1 cellular context compared by ENCODE assay signal in genomic region chr10:31759124-31759798, GRCh38.
TF ChIP-seq lines count a peak whose summit lies in the region.

No MANE protein-coding gene starts in this region.

TF ChIP-seq in HepG2, 621 proteins besides CTCF, POLR2A, EP300 and RAD21 (continued from another document and continues in another):
- TF ChIP-seq HNF4G (IDR thresholded peaks at IDR 0.05; ENCODE audit: borderline replicate concordance, low read depth, low read length) (peak; percentile 52; the same call in 1 of the 2 replicates), HNF4G (CRISPR knock-in tag; IDR thresholded peaks at IDR 0.05; ENCODE audit: borderline replicate concordance, low read depth) (peak; percentile 61; the same call in 1 of the 2 replicates), ZNF563 (CRISPR knock-in tag; IDR thresholded peaks at IDR 0.05) (no peak), ZNF460 (CRISPR knock-in tag; IDR thresholded peaks at IDR 0.05; ENCODE audit: borderline replicate concordance) (no peak), DPF2 (CRISPR knock-in tag; IDR thresholded peaks at IDR 0.05; ENCODE audit: borderline replicate concordance, low read depth) (no peak), ZFP36 (IDR thresholded peaks at IDR 0.05; ENCODE audit: borderline replicate concordance, low read depth, low read length, partially characterized antibody) (no peak), ZNF614 (CRISPR knock-in tag; IDR thresholded peaks at IDR 0.05; ENCODE audit: borderline replicate concordance) (peak; percentile 90), ZNF329 (CRISPR knock-in tag; IDR thresholded peaks at IDR 0.05; ENCODE audit: low read depth) (no peak), THAP11 (CRISPR knock-in tag; IDR thresholded peaks at IDR 0.05) (0 out of 2 replicates have a peak, but pooled peaks have one; percentile 22), ZBTB2 (CRISPR knock-in tag; IDR thresholded peaks at IDR 0.05; ENCODE audit: low read depth) (no peak), ZNF205 (CRISPR knock-in tag; IDR thresholded peaks at IDR 0.05) (no peak), YY1 (IDR thresholded peaks at IDR 0.05; ENCODE audit: insufficient read depth, insufficient replicate concordance, low read depth, low read length) (no peak), ERF (CRISPR knock-in tag; IDR thresholded peaks at IDR 0.05) (no peak), ZNF275 (CRISPR knock-in tag; IDR thresholded peaks at IDR 0.05; ENCODE audit: borderline replicate concordance) (no peak), TRIM24 (CRISPR knock-in tag; IDR thresholded peaks at IDR 0.05) (no peak), SALL1 (CRISPR knock-in tag; IDR thresholded peaks at IDR 0.05) (0 out of 2 replicates have a peak, but pooled peaks have one; percentile 22), SOX13 (IDR thresholded peaks at IDR 0.05) (no peak), SOX13 (CRISPR knock-in tag; conservative IDR thresholded peaks at IDR 0.05 in 1 of 2, IDR thresholded peaks at IDR 0.05 in 1 of 2) (0 out of 4 replicates have a peak, but pooled peaks of 1 of the 2 experiments have one; percentile 12), ATF1 (CRISPR knock-in tag; IDR thresholded peaks at IDR 0.05) (no peak), NR2F1 (CRISPR knock-in tag; IDR thresholded peaks at IDR 0.05) (peak; percentile 71 to 72), MEIS2 (CRISPR knock-in tag; IDR thresholded peaks at IDR 0.05) (no peak), ESRRA (CRISPR knock-in tag; IDR thresholded peaks at IDR 0.05; ENCODE audit: low read depth) (no peak), NFKBIZ (CRISPR knock-in tag; IDR thresholded peaks at IDR 0.05) (0 out of 2 replicates have a peak, but pooled peaks have one; percentile 36), HNF4A (CRISPR knock-in tag; IDR thresholded peaks at IDR 0.05) (peak; percentile 84), NCOR1 (IDR thresholded peaks at IDR 0.05; ENCODE audit: borderline replicate concordance, low read length) (0 out of 2 replicates have a peak, but pooled peaks have one; percentile 37), MAFG (CRISPR knock-in tag; IDR thresholded peaks at IDR 0.05) (no peak), SUZ12 (IDR thresholded peaks at IDR 0.05; ENCODE audit: low read depth, low read length) (no peak), NFATC3 (CRISPR knock-in tag; IDR thresholded peaks at IDR 0.05) (no peak), KLF16 (CRISPR knock-in tag; IDR thresholded peaks at IDR 0.05) (peak in 1 of 2 experiments; percentile 48; a peak in 1 of 4 replicates), IKZF5 (CRISPR knock-in tag; IDR thresholded peaks at IDR 0.05) (peak; percentile 42; the same call in 1 of the 2 replicates), SMC3 (IDR thresholded peaks at IDR 0.05; ENCODE audit: low read length) (no peak), ZNF780A (CRISPR knock-in tag; IDR thresholded peaks at IDR 0.05) (no peak), EHMT2 (IDR thresholded peaks at IDR 0.05; ENCODE audit: borderline replicate concordance, low read depth, low read length) (no peak), ZNF547 (CRISPR knock-in tag; IDR thresholded peaks at IDR 0.05) (no peak), U2AF1 (optimal IDR thresholded peaks at IDR 0.05; ENCODE audit: low read depth, low read length) (no peak), PHF8 (CRISPR knock-in tag; IDR thresholded peaks at IDR 0.05) (no peak), ZNF567 (CRISPR knock-in tag; IDR thresholded peaks at IDR 0.05; ENCODE audit: borderline replicate concordance) (no peak), ZNF546 (CRISPR knock-in tag; conservative IDR thresholded peaks at IDR 0.05) (no peak), BCL6 (CRISPR knock-in tag; IDR thresholded peaks at IDR 0.05) (no peak; the same call in 1 of the 2 replicates), ZNF367 (CRISPR knock-in tag; IDR thresholded peaks at IDR 0.05; ENCODE audit: borderline replicate concordance) (no peak), TFAP4 (IDR thresholded peaks at IDR 0.05; ENCODE audit: borderline replicate concordance, low read depth) (no peak), RBFOX2 (IDR thresholded peaks at IDR 0.05; ENCODE audit: low read depth, low read length) (no peak), ELF3 (CRISPR knock-in tag; IDR thresholded peaks at IDR 0.05) (peak; percentile 61; the same call in 1 of the 2 replicates), NFYC (CRISPR knock-in tag; IDR thresholded peaks at IDR 0.05) (peak; percentile 77), KLF11 (CRISPR knock-in tag; IDR thresholded peaks at IDR 0.05) (no peak), SOX6 (IDR thresholded peaks at IDR 0.05) (no peak), SOX6 (CRISPR knock-in tag; IDR thresholded peaks at IDR 0.05) (peak; percentile 34; the same call in 1 of the 2 replicates), HDAC1 (CRISPR knock-in tag; IDR thresholded peaks at IDR 0.05) (peak; percentile 28), ZKSCAN5 (CRISPR knock-in tag; IDR thresholded peaks at IDR 0.05) (no peak), TFDP1 (CRISPR knock-in tag; IDR thresholded peaks at IDR 0.05; ENCODE audit: borderline replicate concordance) (0 out of 2 replicates have a peak, but pooled peaks have one; percentile 37), GABPA (IDR thresholded peaks at IDR 0.05; ENCODE audit: low read depth, low read length) (no peak), GABPA (CRISPR knock-in tag; IDR thresholded peaks at IDR 0.05; ENCODE audit: low read depth) (no peak), LCORL (IDR thresholded peaks at IDR 0.05) (no peak), LCORL (CRISPR knock-in tag; IDR thresholded peaks at IDR 0.05) (no peak)
- TF ChIP-seq, protein P1, sequence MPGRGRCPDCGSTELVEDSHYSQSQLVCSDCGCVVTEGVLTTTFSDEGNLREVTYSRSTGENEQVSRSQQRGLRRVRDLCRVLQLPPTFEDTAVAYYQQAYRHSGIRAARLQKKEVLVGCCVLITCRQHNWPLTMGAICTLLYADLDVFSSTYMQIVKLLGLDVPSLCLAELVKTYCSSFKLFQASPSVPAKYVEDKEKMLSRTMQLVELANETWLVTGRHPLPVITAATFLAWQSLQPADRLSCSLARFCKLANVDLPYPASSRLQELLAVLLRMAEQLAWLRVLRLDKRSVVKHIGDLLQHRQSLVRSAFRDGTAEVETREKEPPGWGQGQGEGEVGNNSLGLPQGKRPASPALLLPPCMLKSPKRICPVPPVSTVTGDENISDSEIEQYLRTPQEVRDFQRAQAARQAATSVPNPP (CRISPR knock-in tag; IDR thresholded peaks at IDR 0.05) = no peak
- TF ChIP-seq, protein P2, sequence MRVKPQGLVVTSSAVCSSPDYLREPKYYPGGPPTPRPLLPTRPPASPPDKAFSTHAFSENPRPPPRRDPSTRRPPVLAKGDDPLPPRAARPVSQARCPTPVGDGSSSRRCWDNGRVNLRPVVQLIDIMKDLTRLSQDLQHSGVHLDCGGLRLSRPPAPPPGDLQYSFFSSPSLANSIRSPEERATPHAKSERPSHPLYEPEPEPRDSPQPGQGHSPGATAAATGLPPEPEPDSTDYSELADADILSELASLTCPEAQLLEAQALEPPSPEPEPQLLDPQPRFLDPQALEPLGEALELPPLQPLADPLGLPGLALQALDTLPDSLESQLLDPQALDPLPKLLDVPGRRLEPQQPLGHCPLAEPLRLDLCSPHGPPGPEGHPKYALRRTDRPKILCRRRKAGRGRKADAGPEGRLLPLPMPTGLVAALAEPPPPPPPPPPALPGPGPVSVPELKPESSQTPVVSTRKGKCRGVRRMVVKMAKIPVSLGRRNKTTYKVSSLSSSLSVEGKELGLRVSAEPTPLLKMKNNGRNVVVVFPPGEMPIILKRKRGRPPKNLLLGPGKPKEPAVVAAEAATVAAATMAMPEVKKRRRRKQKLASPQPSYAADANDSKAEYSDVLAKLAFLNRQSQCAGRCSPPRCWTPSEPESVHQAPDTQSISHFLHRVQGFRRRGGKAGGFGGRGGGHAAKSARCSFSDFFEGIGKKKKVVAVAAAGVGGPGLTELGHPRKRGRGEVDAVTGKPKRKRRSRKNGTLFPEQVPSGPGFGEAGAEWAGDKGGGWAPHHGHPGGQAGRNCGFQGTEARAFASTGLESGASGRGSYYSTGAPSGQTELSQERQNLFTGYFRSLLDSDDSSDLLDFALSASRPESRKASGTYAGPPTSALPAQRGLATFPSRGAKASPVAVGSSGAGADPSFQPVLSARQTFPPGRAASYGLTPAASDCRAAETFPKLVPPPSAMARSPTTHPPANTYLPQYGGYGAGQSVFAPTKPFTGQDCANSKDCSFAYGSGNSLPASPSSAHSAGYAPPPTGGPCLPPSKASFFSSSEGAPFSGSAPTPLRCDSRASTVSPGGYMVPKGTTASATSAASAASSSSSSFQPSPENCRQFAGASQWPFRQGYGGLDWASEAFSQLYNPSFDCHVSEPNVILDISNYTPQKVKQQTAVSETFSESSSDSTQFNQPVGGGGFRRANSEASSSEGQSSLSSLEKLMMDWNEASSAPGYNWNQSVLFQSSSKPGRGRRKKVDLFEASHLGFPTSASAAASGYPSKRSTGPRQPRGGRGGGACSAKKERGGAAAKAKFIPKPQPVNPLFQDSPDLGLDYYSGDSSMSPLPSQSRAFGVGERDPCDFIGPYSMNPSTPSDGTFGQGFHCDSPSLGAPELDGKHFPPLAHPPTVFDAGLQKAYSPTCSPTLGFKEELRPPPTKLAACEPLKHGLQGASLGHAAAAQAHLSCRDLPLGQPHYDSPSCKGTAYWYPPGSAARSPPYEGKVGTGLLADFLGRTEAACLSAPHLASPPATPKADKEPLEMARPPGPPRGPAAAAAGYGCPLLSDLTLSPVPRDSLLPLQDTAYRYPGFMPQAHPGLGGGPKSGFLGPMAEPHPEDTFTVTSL (CRISPR knock-in tag; IDR thresholded peaks at IDR 0.05; ENCODE audit: borderline replicate concordance) = no peak; the same call in 1 of the 2 replicates
- TF ChIP-seq, protein P3, sequence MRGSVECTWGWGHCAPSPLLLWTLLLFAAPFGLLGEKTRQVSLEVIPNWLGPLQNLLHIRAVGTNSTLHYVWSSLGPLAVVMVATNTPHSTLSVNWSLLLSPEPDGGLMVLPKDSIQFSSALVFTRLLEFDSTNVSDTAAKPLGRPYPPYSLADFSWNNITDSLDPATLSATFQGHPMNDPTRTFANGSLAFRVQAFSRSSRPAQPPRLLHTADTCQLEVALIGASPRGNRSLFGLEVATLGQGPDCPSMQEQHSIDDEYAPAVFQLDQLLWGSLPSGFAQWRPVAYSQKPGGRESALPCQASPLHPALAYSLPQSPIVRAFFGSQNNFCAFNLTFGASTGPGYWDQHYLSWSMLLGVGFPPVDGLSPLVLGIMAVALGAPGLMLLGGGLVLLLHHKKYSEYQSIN (CRISPR knock-in tag; IDR thresholded peaks at IDR 0.05; ENCODE audit: borderline replicate concordance) = no peak
- TF ChIP-seq, protein P4, sequence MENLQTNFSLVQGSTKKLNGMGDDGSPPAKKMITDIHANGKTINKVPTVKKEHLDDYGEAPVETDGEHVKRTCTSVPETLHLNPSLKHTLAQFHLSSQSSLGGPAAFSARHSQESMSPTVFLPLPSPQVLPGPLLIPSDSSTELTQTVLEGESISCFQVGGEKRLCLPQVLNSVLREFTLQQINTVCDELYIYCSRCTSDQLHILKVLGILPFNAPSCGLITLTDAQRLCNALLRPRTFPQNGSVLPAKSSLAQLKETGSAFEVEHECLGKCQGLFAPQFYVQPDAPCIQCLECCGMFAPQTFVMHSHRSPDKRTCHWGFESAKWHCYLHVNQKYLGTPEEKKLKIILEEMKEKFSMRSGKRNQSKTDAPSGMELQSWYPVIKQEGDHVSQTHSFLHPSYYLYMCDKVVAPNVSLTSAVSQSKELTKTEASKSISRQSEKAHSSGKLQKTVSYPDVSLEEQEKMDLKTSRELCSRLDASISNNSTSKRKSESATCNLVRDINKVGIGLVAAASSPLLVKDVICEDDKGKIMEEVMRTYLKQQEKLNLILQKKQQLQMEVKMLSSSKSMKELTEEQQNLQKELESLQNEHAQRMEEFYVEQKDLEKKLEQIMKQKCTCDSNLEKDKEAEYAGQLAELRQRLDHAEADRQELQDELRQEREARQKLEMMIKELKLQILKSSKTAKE (CRISPR knock-in tag; IDR thresholded peaks at IDR 0.05; ENCODE audit: borderline replicate concordance) = no peak
- TF ChIP-seq, protein P5, sequence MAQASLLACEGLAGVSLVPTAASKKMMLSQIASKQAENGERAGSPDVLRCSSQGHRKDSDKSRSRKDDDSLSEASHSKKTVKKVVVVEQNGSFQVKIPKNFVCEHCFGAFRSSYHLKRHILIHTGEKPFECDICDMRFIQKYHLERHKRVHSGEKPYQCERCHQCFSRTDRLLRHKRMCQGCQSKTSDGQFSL (CRISPR knock-in tag; IDR thresholded peaks at IDR 0.05) = no peak
